In genomic region chr17:18681767-18682571, GRCh38 we compare ENCODE assay signal across 8 cellular contexts. TPM values are rescaled to one million over a fixed set of nuclear protein-coding genes. Genes with fewer than 3 reads are reported as not detected.
A peak's percentile ranks its signal among the peaks of the same experiment; 100 is the strongest.
DNase-seq lines count a peak whose midpoint lies in the region; ATAC-seq and TF ChIP-seq lines count a peak whose summit lies in the region.
"Not testable (repeated sequence)": the region's sequence is repeated elsewhere in the genome, so short reads cannot be mapped to it uniquely, and the experiment has no call there.

FOXO3B (minus strand) TSS chr17:18682314; CDS start chr17:18681651, 663 bp downstream.

- H4K91ac ChIP-seq in H9 (ENCODE audit: insufficient read length, low read depth, low read length), result not testable (repeated sequence)

- H4K20me1 ChIP-seq in H9 (ENCODE audit: control insufficient read depth, insufficient read depth, insufficient read length); Loucy (ENCODE audit: insufficient read depth, low read length, poor library complexity, severe bottlenecking): not testable (repeated sequence)

- peak; percentile 97 for DNase-seq in ELF-1 (ENCODE audit: low read depth, low spot score)
- peak; percentile 95 for DNase-seq in H9
- DNase-seq in SIG-M5 (lab: John Stamatoyannopoulos, UW), result peak; percentile 45
- DNase-seq in activated gamma-delta T cell treated with anti-CD3 and anti-CD28 coated beads, Interleukin-2, amount 50 U/mL, for 16 hours (ENCODE audit: low read depth), result peak; percentile 68
- peak; percentile 91 to 98 for DNase-seq in foreskin fibroblast

- not testable (repeated sequence) for H3K79me2 ChIP-seq in H9 (ENCODE audit: insufficient read depth, low read length); Loucy (ENCODE audit: insufficient read depth, low read length)

- not testable (repeated sequence) for H3K4me1 Mint-ChIP-seq in H9; nephron; stimulated activated memory B cell treated with anti-CD40 and anti-IgM and Interleukin-4, amounts not matched to agents 10 μg/mL and 1 μg/mL and 100 μg/mL, for 72 hours

- peak within 1 kb of the TSS in 1 of 3 experiments; percentile 87; a peak in 2 of 7 replicates for H3K27ac Mint-ChIP-seq in H9
- peak within 1 kb of the TSS; percentile 88 to 95 (median 93) for H3K27ac Mint-ChIP-seq in nephron
- H3K27ac Mint-ChIP-seq in stimulated activated memory B cell treated with anti-CD40 and anti-IgM and Interleukin-4, amounts not matched to agents 10 μg/mL and 1 μg/mL and 100 μg/mL, for 72 hours, result peak within 1 kb of the TSS; percentile 64

- not testable (repeated sequence) for H2AK5ac ChIP-seq in H9 (ENCODE audit: insufficient read length, low read length)

- H3K79me1 ChIP-seq in H9 (ENCODE audit: insufficient read depth, low read depth, low read length, poor library complexity, severe bottlenecking), result not testable (repeated sequence)

- not testable (repeated sequence) for H3K23me2 ChIP-seq in H9 (ENCODE audit: insufficient read length, low read depth, low read length, poor library complexity, severe bottlenecking)

- H3K9me3 Mint-ChIP-seq in H9; stimulated activated memory B cell treated with anti-CD40 and anti-IgM and Interleukin-4, amounts not matched to agents 10 μg/mL and 1 μg/mL and 100 μg/mL, for 72 hours: not testable (repeated sequence)
- H3K9me3 Mint-ChIP-seq in nephron, result peaks cover 11% of the 10 kb centered on the region

- H3K4me3 Mint-ChIP-seq in H9 (peak within 1 kb of the TSS; percentile 78 to 86), nephron (peak within 1 kb of the TSS; percentile 88 to 94 (median 89))
- peak within 1 kb of the TSS; percentile 79 for H3K4me3 Mint-ChIP-seq in stimulated activated memory B cell treated with anti-CD40 and anti-IgM and Interleukin-4, amounts not matched to agents 10 μg/mL and 1 μg/mL and 100 μg/mL, for 72 hours

- not testable (repeated sequence) for H3F3A ChIP-seq in Loucy (ENCODE audit: low read depth)

- WGBS in H9 (ENCODE audit: extremely low coverage, insufficient read length, low lambda C conversion rate), result no CpG with 5 or more reads among the region's 58 CpGs

- H3K4me2 ChIP-seq in H9 (ENCODE audit: insufficient read depth, insufficient read length, low read length), result peak within 1 kb of the TSS; percentile 21
- H3K4me2 ChIP-seq in Loucy (ENCODE audit: low read depth, low read length, poor library complexity, severe bottlenecking), result peak within 1 kb of the TSS; percentile 78

- TF ChIP-seq CTCF in H9 (conservative IDR thresholded peaks at IDR 0.05); Loucy (conservative IDR thresholded peaks at IDR 0.05; ENCODE audit: low read length); foreskin fibroblast (IDR thresholded peaks at IDR 0.05; ENCODE audit: low read depth, low read length); nephron (IDR thresholded peaks at IDR 0.05; ENCODE audit: unreplicated experiment in 3 of 3): not testable (repeated sequence)

- H3K18ac ChIP-seq in H9 (ENCODE audit: insufficient read length, low read depth, low read length), result not testable (repeated sequence)

- H3K27ac ChIP-seq in H9 (ENCODE audit: insufficient read length, low read depth, low read length), result not testable (repeated sequence)

- H2BK120ac ChIP-seq in H9 (ENCODE audit: low read depth, low read length, poor library complexity, severe bottlenecking), result not testable (repeated sequence)

- not testable (repeated sequence) for H3K36me3 ChIP-seq in Loucy (ENCODE audit: insufficient read depth, low read length)

- not testable (repeated sequence) for H3K4ac ChIP-seq in H9 (ENCODE audit: low read depth, low read length)

- not testable (repeated sequence) for H3K27me3 Mint-ChIP-seq in H9 (ENCODE audit: low read depth); nephron (ENCODE audit: low read depth); stimulated activated memory B cell treated with anti-CD40 and anti-IgM and Interleukin-4, amounts not matched to agents 10 μg/mL and 1 μg/mL and 100 μg/mL, for 72 hours

- not testable (repeated sequence) for H2BK12ac ChIP-seq in H9 (ENCODE audit: insufficient read length, low read depth, low read length)

- not testable (repeated sequence) for H4K8ac ChIP-seq in H9 (replicated peaks; ENCODE audit: insufficient read length, low read depth, low read length)

- H3K23ac ChIP-seq in H9 (ENCODE audit: insufficient read length, low read depth, low read length), result not testable (repeated sequence)

- H3K4me3 ChIP-seq in Loucy (ENCODE audit: low read length, poor library complexity, severe bottlenecking), result peak within 1 kb of the TSS; percentile 75
- H3K4me3 ChIP-seq in foreskin fibroblast (ENCODE audit: low read depth in 1 of 2, low read length in 2 of 2), result peak within 1 kb of the TSS; percentile 48 to 60

- H3K14ac ChIP-seq in H9 (ENCODE audit: insufficient read depth, low read length), result not testable (repeated sequence)

- not testable (repeated sequence) for H3K4me1 ChIP-seq in H9 (ENCODE audit: insufficient read depth, low read length); Loucy (ENCODE audit: insufficient read depth, low read length, poor library complexity, severe bottlenecking)

- peak; percentile 98 for ATAC-seq in stimulated activated memory B cell treated with anti-CD40 and anti-IgM and Interleukin-4, amounts not matched to agents 10 μg/mL and 1 μg/mL and 100 μg/mL, for 72 hours

- not testable (repeated sequence) for H2BK15ac ChIP-seq in H9 (ENCODE audit: low read depth, low read length)

- peak within 1 kb of the TSS; percentile 51 for H3K9ac ChIP-seq in H9 (ENCODE audit: extremely low read depth, insufficient read length, low read length)
- H3K9ac ChIP-seq in Loucy (ENCODE audit: low read depth, low read length, poor library complexity, severe bottlenecking), result peak within 1 kb of the TSS; percentile 68

- not testable (repeated sequence) for H2AFZ ChIP-seq in H9 (ENCODE audit: low read length)
- peak within 1 kb of the TSS; percentile 90 for H2AFZ ChIP-seq in Loucy (ENCODE audit: low read length)

- not testable (repeated sequence) for H3K9me3 ChIP-seq in H9 (ENCODE audit: control insufficient read depth, low read depth, low read length); Loucy (ENCODE audit: insufficient read depth, low read depth, low read length)

- H2BK5ac ChIP-seq in H9 (ENCODE audit: insufficient read length, low read length), result not testable (repeated sequence)

- not testable (repeated sequence) for H4K5ac ChIP-seq in H9 (ENCODE audit: insufficient read length, low read depth, low read length)

- not testable (repeated sequence) for H3K27me3 ChIP-seq in H9 (ENCODE audit: insufficient read depth, low read length); Loucy (ENCODE audit: insufficient read depth, low read length, poor library complexity, severe bottlenecking)

- not testable (repeated sequence) for H2BK20ac ChIP-seq in H9 (ENCODE audit: low read depth, low read length, poor library complexity, severe bottlenecking)

- not testable (repeated sequence) for H3K9me2 ChIP-seq in Loucy (replicated peaks; ENCODE audit: low read depth, low read length)

- H3T11ph ChIP-seq in H9 (ENCODE audit: low read length), result not testable (repeated sequence)

- H3K36me3 Mint-ChIP-seq in H9 (ENCODE audit: insufficient read depth in 1 of 3, low read depth in 3 of 3), result peaks cover 24 to 26% (median 24%) of the 10 kb centered on the region in 3 experiments
- peaks cover 37% of the 10 kb centered on the region for H3K36me3 Mint-ChIP-seq in nephron (ENCODE audit: low read depth)
- H3K36me3 Mint-ChIP-seq in stimulated activated memory B cell treated with anti-CD40 and anti-IgM and Interleukin-4, amounts not matched to agents 10 μg/mL and 1 μg/mL and 100 μg/mL, for 72 hours, result not testable (repeated sequence)

- not testable (repeated sequence) for H3K56ac ChIP-seq in H9 (ENCODE audit: insufficient read length, low read depth, low read length)

RNA-seq across cellular contexts. Expression of gene FOXO3B, which starts in this region (rescaled TPM):
- total RNA-seq in H9 (2021), result 18.6 and 18.7 TPM in 2 replicates

Comparison
In these comparisons a context has a peak if more than half of its experiments do, and no peak if none do; other contexts are left out.
1. DNase-seq: peak in every context shown above with its lines; median percentile 97 in ELF-1; 95 in H9; 94 in foreskin fibroblast; 68 in activated gamma-delta T cell treated with anti-CD3 and anti-CD28 coated beads, Interleukin-2, amount 50 U/mL, for 16 hours; 45 in SIG-M5.